ENCODE assay signal across 15 cellular contexts in the genomic region with DNA sequence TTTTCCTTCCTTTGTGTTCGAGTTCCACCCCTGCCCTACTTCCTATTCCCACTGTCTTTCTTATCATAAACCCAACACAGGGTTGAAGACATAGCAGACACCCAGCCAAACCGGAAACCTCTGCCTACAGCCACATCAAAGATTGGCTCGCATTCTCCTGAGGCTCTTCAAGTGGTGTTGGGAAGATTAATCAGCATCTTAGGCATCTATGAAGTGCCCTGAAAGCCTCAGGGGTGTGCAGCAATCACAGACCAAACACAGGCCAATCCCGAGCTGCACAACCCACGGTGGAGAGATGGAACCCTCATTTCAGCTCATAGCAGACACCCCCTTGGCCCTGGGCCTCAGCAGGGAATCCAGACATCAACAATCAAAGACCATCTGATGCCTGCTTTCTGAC.
A peak's percentile ranks its signal among the peaks of the same experiment; 100 is the strongest.
DNase-seq lines count a peak whose midpoint lies in the region; ATAC-seq and TF ChIP-seq lines count a peak whose summit lies in the region.
"Had no signal": no experiment of that assay in that cellular context is flagged by ENCODE, and none has a peak within 500 bp of the region (broad histone marks: within the 10 kb centered on the region; RNA-seq: fewer than 3 reads in every experiment).

No MANE protein-coding gene starts in this region.

- no peaks in the 10 kb centered on the region for H3K36me3 ChIP-seq in HEK293 (ENCODE audit: control insufficient read depth in 2 of 2, insufficient read depth in 1 of 2, low read length in 2 of 2)
- no peaks in the 10 kb centered on the region for H3K36me3 ChIP-seq in stomach

- 36 to 54% (median 47%) methylated on average over 4 to 5 of the region's 5 CpGs for WGBS in stomach, 5 donors

- H3K27me3 ChIP-seq in stomach, result no peaks in the 10 kb centered on the region

- POLR2A ChIA-PET in HEK293 (lab: Yijun Ruan, JAX), result no interaction called here

- TF ChIP-seq POLR2A in stomach (IDR thresholded peaks at IDR 0.05), result no peak

- no peaks in the 10 kb centered on the region for H3K9me3 ChIP-seq in HEK293 (ENCODE audit: control insufficient read depth, insufficient read depth, low read depth, low read length)
- H3K9me3 ChIP-seq in stomach, result no peaks in the 10 kb centered on the region
- H3K9me3 ChIP-seq: psoas muscle had no signal

- intact Hi-C loops in stomach (cut with DNase I; ENCODE audit: low total_unique reads), result no loop called here

- H3K27ac ChIP-seq in HEK293 (ENCODE audit: extremely low read depth, low read depth, low read length) (no peak overlapping the region), stomach (no peak overlapping the region)
- H3K27ac ChIP-seq: psoas muscle had no signal

- H3K4me1 ChIP-seq in HEK293 (ENCODE audit: control insufficient read depth, insufficient read depth, low read length), result no peaks in the 10 kb centered on the region
- peaks cover 0 to 4% (median 0%) of the 10 kb centered on the region in 4 donors for H3K4me1 ChIP-seq in stomach
- H3K4me1 ChIP-seq: psoas muscle had no signal

- H3K4me3 ChIP-seq in HEK293 (ENCODE audit: low read depth, low read length), result no peak overlapping the region
- H3K4me3 ChIP-seq in stomach, result no peak overlapping the region
- H3K4me3 ChIP-seq: psoas muscle had no signal

- no peak for TF ChIP-seq EP300 in stomach (IDR thresholded peaks at IDR 0.05)

- TF ChIP-seq CTCF in HEK293 (tag by site-specific recombination; IDR thresholded peaks at IDR 0.05), result no peak
- no peak for TF ChIP-seq CTCF in stomach (IDR thresholded peaks at IDR 0.05)

- DNase-seq in AML-193 (lab: John Stamatoyannopoulos, UW), result peak; percentile 30 to 36
- peak; percentile 30 for DNase-seq in UCSD-AML1 (lab: John Stamatoyannopoulos, UW; ENCODE audit: unreplicated experiment)
- peak; percentile 11 for DNase-seq in fibroblast of peridontal ligament (ENCODE audit: extremely low read depth)
- DNase-seq in NOMO-1 treated with DMSO at 0.1 percent for 48 hours (lab: John Stamatoyannopoulos, UW; ENCODE audit: unreplicated experiment), result no peak
- DNase-seq in NCI-H774 (lab: John Stamatoyannopoulos, UW), result no peak
- no peak for DNase-seq in stomach
- DNase-seq: activated naive CD4-positive, alpha-beta T cell treated with anti-CD3 and anti-CD28 coated beads for 36 hours; caudate nucleus; NCI-H2029; NCI-H526 treated with DMSO at 0.1 percent for 48 hours; psoas muscle; T-cell had no signal

- CTCF ChIA-PET in HEK293 (lab: Yijun Ruan, JAX), result no interaction called here

- ATAC-seq in GM19397 (IDR thresholded peaks at IDR 0.05; ENCODE audit: unreplicated experiment), result no peak
- ATAC-seq: activated CD4-positive, CD25-positive, alpha-beta regulatory T cell treated with anti-CD3 and anti-CD28 coated beads, Interleukin-2, amount 50 U/mL, for 24 hours; psoas muscle; T-cell had no signal

TF ChIP-seq in HEK293, 187 proteins besides CTCF, POLR2A, EP300 and RAD21:
- TF ChIP-seq ZNF2 (tag by site-specific recombination; IDR thresholded peaks at IDR 0.05), result no peak
- no peak for TF ChIP-seq ZBTB7A (tag by site-specific recombination; IDR thresholded peaks at IDR 0.05; ENCODE audit: low read depth)
- no peak for TF ChIP-seq ZNF19 (tag by site-specific recombination; IDR thresholded peaks at IDR 0.05; ENCODE audit: low read depth)
- TF ChIP-seq ZBTB17 (tag by site-specific recombination; IDR thresholded peaks at IDR 0.05), result peak; percentile 59
- no peak for TF ChIP-seq ZNF561 (tag by site-specific recombination; IDR thresholded peaks at IDR 0.05; ENCODE audit: borderline replicate concordance)
- TF ChIP-seq, protein P1, sequence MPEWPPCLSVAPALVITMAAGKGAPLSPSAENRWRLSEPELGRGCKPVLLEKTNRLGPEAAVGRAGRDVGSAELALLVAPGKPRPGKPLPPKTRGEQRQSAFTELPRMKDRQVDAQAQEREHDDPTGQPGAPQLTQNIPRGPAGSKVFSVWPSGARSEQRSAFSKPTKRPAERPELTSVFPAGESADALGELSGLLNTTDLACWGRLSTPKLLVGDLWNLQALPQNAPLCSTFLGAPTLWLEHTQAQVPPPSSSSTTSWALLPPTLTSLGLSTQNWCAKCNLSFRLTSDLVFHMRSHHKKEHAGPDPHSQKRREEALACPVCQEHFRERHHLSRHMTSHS (tag by site-specific recombination; IDR thresholded peaks at IDR 0.05), result no peak
- TF ChIP-seq, protein P2, sequence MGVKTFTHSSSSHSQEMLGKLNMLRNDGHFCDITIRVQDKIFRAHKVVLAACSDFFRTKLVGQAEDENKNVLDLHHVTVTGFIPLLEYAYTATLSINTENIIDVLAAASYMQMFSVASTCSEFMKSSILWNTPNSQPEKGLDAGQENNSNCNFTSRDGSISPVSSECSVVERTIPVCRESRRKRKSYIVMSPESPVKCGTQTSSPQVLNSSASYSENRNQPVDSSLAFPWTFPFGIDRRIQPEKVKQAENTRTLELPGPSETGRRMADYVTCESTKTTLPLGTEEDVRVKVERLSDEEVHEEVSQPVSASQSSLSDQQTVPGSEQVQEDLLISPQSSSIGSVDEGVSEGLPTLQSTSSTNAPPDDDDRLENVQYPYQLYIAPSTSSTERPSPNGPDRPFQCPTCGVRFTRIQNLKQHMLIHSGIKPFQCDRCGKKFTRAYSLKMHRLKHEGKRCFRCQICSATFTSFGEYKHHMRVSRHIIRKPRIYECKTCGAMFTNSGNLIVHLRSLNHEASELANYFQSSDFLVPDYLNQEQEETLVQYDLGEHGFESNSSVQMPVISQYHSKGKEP (tag by site-specific recombination; IDR thresholded peaks at IDR 0.05), result no peak

Comparison
In these comparisons a context has a peak if more than half of its experiments do, and no peak if none do; other contexts are left out.
1. DNase-seq: peak in AML-193 (2 of 2), UCSD-AML1 (single experiment) and fibroblast of peridontal ligament (single experiment); none in NOMO-1 treated with DMSO at 0.1 percent for 48 hours (single experiment), NCI-H774 (single experiment) and stomach (single experiment).